Comparison of ENCODE assay signal across 8 cellular contexts in genomic region chr22:37472418-37473006, GRCh38. TPM values are rescaled to one million over a fixed set of nuclear protein-coding genes. Genes with fewer than 3 reads are reported as not detected.
A peak's percentile ranks its signal among the peaks of the same experiment; 100 is the strongest.
DNase-seq lines count a peak whose midpoint lies in the region; ATAC-seq and TF ChIP-seq lines count a peak whose summit lies in the region.

No MANE protein-coding gene starts in this region.

- intact Hi-C loops in left ventricle myocardium inferior (cut with micrococcal nuclease), result no loop called here
- intact Hi-C loops in stomach (cut with DNase I; ENCODE audit: low total_unique reads), result no loop called here

- H3K27ac ChIP-seq in left ventricle myocardium inferior (replicated peaks) (no peak overlapping the region), stomach (no peak overlapping the region)

- TF ChIP-seq POLR2A in stomach (IDR thresholded peaks at IDR 0.05), result no peak

- DNase-seq in ELR (ENCODE audit: low read depth) (peak; percentile 65), left ventricle myocardium inferior (no peak), stomach (peak; percentile 67), NCI-H345 (lab: John Stamatoyannopoulos, UW) (no peak), NCI-H2171 treated with DMSO at 0.1 percent for 48 hours (lab: John Stamatoyannopoulos, UW) (no peak)
- peak; percentile 68 for DNase-seq in activated CD8-positive, alpha-beta memory T cell treated with anti-CD3 and anti-CD28 coated beads, Interleukin-2, amount 50 U/mL, for 48 hours

- no peaks in the 10 kb centered on the region for H3K4me1 ChIP-seq in left ventricle myocardium inferior
- no peaks in the 10 kb centered on the region for H3K4me1 ChIP-seq in stomach

- TF ChIP-seq CTCF in LNCAP (IDR thresholded peaks at IDR 0.05) (peak; percentile 53), left ventricle myocardium inferior (IDR thresholded peaks at IDR 0.05; ENCODE audit: borderline replicate concordance) (peak; percentile 48), stomach (IDR thresholded peaks at IDR 0.05) (peak in 5 of 7 experiments; percentile 34 to 61 (median 54))

- H3K4me3 ChIP-seq in left ventricle myocardium inferior, result no peak overlapping the region
- H3K4me3 ChIP-seq in stomach, result no peak overlapping the region

- TF ChIP-seq EP300 in stomach (IDR thresholded peaks at IDR 0.05), result no peak

- peaks cover 66% of the 10 kb centered on the region for H3K27me3 ChIP-seq in left ventricle myocardium inferior (ENCODE audit: low read depth)
- peaks cover 0 to 59% (median 4%) of the 10 kb centered on the region in 3 donors for H3K27me3 ChIP-seq in stomach

- WGBS in stomach, 5 donors, result 22 to 29% (median 29%) methylated on average over 8 of the region's 8 CpGs

- H3K36me3 ChIP-seq in left ventricle myocardium inferior (peaks cover 7% of the 10 kb centered on the region), stomach (peaks cover 0 to 44% (median 5%) of the 10 kb centered on the region in 4 donors)

- H3K9me3 ChIP-seq in left ventricle myocardium inferior (replicated peaks), result no peaks in the 10 kb centered on the region
- no peaks in the 10 kb centered on the region for H3K9me3 ChIP-seq in stomach

- no peak for ATAC-seq in esophagus mucosa

RNA-seq across cellular contexts. Expression of gene MFNG, which starts 13.7 kb away (rescaled TPM):
- total RNA-seq in left ventricle myocardium inferior, result 11.8 TPM
- total RNA-seq in stomach, result 10 to 100 TPM in 3 of 5 donors, 1 to 10 TPM in 2; 1.7 to 86.4 (median 11.2) TPM
- polyA plus RNA-seq in stomach, result 10 to 100 TPM in 1 of 3 donors, 1 to 10 TPM in 2; 3.8 to 10.2 (median 6.7) TPM
- 4.3 TPM for total RNA-seq in esophagus mucosa

RNA-seq across cellular contexts. Expression of gene ELFN2, which starts 45.2 kb away (rescaled TPM):
- total RNA-seq in left ventricle myocardium inferior, result not detected
- under 1 TPM in 2 of 5 donors, not detected in 3; 0.18 to 0.89 TPM for total RNA-seq in stomach
- under 1 TPM in 1 of 3 donors, not detected in 2; 0.03 TPM for polyA plus RNA-seq in stomach
- total RNA-seq in esophagus mucosa, result not detected

RNA-seq across cellular contexts. Expression of gene CARD10, which starts 46.7 kb away (rescaled TPM):
- 9.0 TPM for total RNA-seq in left ventricle myocardium inferior
- 100 to 1,000 TPM in 1 of 5 donors, 10 to 100 TPM in 2, 1 to 10 TPM in 2; 5.5 to 120 (median 28.4) TPM for total RNA-seq in stomach
- 10 to 100 TPM; 11.3 to 17.8 (median 13.6) TPM for polyA plus RNA-seq in stomach
- total RNA-seq in esophagus mucosa, result 10.5 TPM

Comparison
In these comparisons a context has a peak if more than half of its experiments do, and no peak if none do; other contexts are left out.
1. DNase-seq: peak in ELR (single experiment), activated CD8-positive, alpha-beta memory T cell treated with anti-CD3 and anti-CD28 coated beads, Interleukin-2, amount 50 U/mL, for 48 hours (single experiment) and stomach (single experiment); none in left ventricle myocardium inferior (single experiment), NCI-H345 (single experiment) and NCI-H2171 treated with DMSO at 0.1 percent for 48 hours (single experiment).
2. Peak in every context shown above with its lines, with median percentiles within 50 percentile points of each other: CTCF ChIP-seq.